1 cellular context compared by ENCODE assay signal in genomic region chr20:12954254-12954653, GRCh38. TPM values are rescaled to one million over a fixed set of nuclear protein-coding genes. Genes with fewer than 3 reads are reported as not detected.
"Had no signal": no experiment of that assay in that cellular context is flagged by ENCODE, and none has a peak within 500 bp of the region (broad histone marks: within the 10 kb centered on the region; RNA-seq: fewer than 3 reads in every experiment).

No MANE protein-coding gene starts in this region.

RNA-seq across cellular contexts. Expression of gene SPTLC3, which starts 54.5 kb away (rescaled TPM):
- total RNA-seq: activated T-helper 17 cell treated with anti-CD3 and anti-CD28 coated beads, Interleukin-2, amount 50 U/mL, for 72 hours had no signal
